13 cellular contexts compared by ENCODE assay signal in the genomic region with DNA sequence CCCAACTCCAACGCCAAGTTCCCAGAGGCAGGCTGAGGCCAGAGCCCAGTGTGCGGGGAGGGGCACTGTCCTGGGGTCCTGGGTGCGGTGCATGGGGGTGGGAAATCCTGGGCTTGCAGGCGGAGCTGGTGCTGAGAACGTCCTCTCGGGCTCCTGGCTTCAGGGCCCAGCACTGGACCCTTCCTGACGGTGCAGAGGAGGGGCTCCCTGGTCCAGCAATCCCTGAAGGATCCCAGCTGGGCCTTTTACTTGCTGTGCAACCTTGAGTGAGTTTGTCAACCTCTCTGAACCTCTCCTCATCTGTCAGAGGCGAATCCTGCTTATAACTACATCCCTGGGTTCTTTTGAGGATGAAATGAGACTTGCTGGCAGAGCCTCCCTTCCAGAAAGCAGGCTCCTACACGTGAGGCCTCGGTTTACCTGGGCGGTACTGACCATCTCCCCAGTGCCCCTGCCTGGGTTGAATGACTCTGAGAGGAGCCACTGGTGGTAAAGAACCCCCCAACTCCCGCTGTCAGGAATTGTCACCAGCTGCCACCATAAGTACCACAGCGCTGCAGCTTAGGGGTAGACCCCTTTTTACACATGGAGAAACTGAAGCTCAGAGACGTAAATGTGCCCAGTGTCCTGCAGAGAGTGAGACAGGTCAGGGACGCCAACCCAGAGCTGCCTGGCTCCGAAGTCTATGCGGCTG.
A peak's percentile ranks its signal among the peaks of the same experiment; 100 is the strongest.
DNase-seq lines count a peak whose midpoint lies in the region; ATAC-seq, FAIRE-seq and TF ChIP-seq lines count a peak whose summit lies in the region.
"Had no signal": no experiment of that assay in that cellular context is flagged by ENCODE, and none has a peak within 500 bp of the region (broad histone marks: within the 10 kb centered on the region; RNA-seq: fewer than 3 reads in every experiment).

No MANE protein-coding gene starts in this region.

- H3K9ac ChIP-seq in kidney (ENCODE audit: low read length in 2 of 2), result no peak overlapping the region
- H3K9ac ChIP-seq in PC-3 (ENCODE audit: low read length), result no peak overlapping the region

- POLR2A ChIA-PET in PC-3 (lab: Charles Lee; ENCODE audit: unreplicated experiment), result no interaction called here

- DNase-seq in D341Med (ENCODE audit: low spot score) (peak; percentile 22), brain microvascular endothelial cell (no peak), kidney (no peak), psoas muscle (no peak), PC-3 (no peak), HCEC 1CT (no peak), NK-92 (lab: John Stamatoyannopoulos, UW; ENCODE audit: unreplicated experiment) (no peak)
- DNase-seq: activated CD8-positive, alpha-beta T cell treated with anti-CD3 and anti-CD28 coated beads, Interleukin-2, amount 10 ng/mL, durations not matched to agents 7 days and 5 days; glutamatergic neuron; OCI-M1 had no signal

- peak overlapping the region; percentile 99 for H3K27ac ChIP-seq in brain microvascular endothelial cell
- peak overlapping the region; percentile 43 to 48 for H3K27ac ChIP-seq in kidney (ENCODE audit: low read depth in 2 of 2, low read length in 2 of 2)
- H3K27ac ChIP-seq in psoas muscle, result peak overlapping the region; percentile 85
- no peak overlapping the region for H3K27ac ChIP-seq in PC-3 (ENCODE audit: low read length)

- no peak overlapping the region for H2AFZ ChIP-seq in PC-3 (ENCODE audit: low read length)

- H3K9me2 ChIP-seq in PC-3 (replicated peaks; ENCODE audit: low read length), result no peaks in the 10 kb centered on the region

- in situ Hi-C loops in brain microvascular endothelial cell (cut with HindIII; ENCODE audit: low pct_ligation_motif_present, low sequenced_read_pairs), result no loop called here

- H3K4me2 ChIP-seq in PC-3 (ENCODE audit: low read length), result no peak overlapping the region

- TF ChIP-seq CTCF in brain microvascular endothelial cell (IDR thresholded peaks at IDR 0.05; ENCODE audit: low read depth, low read length, missing control alignments), result no peak
- TF ChIP-seq CTCF in kidney (IDR thresholded peaks at IDR 0.05; ENCODE audit: borderline replicate concordance, extremely low read depth, insufficient read depth), result no peak
- TF ChIP-seq CTCF in psoas muscle (IDR thresholded peaks at IDR 0.05), result no peak
- TF ChIP-seq CTCF in PC-3 (conservative IDR thresholded peaks at IDR 0.05; ENCODE audit: low read depth, low read length), result no peak

- intact Hi-C loops in kidney (cut with DNase I), result no loop called here
- intact Hi-C loops in psoas muscle (cut with DNase I), result loop anchor here (5.0 kb wide), 2 partner anchors 77 to 82 kb away; a partner anchor contains a TSS
- intact Hi-C loops in PC-3 (cut with micrococcal nuclease), result no loop called here

- no TSS peak for BruUV-seq in PC-3 (replicated peaks; lab: Mats Ljungman, UMichigan)

- ATAC-seq in psoas muscle (no peak), PC-3 (no peak), GM18520 (IDR thresholded peaks at IDR 0.05; ENCODE audit: unreplicated experiment) (no peak)
- ATAC-seq: activated CD8-positive, alpha-beta T cell treated with anti-CD3 and anti-CD28 coated beads, Interleukin-2, amount 10 ng/mL, durations not matched to agents 7 days and 5 days had no signal

- H3K27me3 ChIP-seq in brain microvascular endothelial cell (replicated peaks) (no peaks in the 10 kb centered on the region), psoas muscle (ENCODE audit: insufficient read depth in 3 of 3, low read length in 2 of 3) (no peaks in the 10 kb centered on the region), PC-3 (ENCODE audit: low read length) (no peaks in the 10 kb centered on the region)

- H4K20me1 ChIP-seq in PC-3 (ENCODE audit: low read length), result no peaks in the 10 kb centered on the region

- no peaks in the 10 kb centered on the region for H3K79me2 ChIP-seq in PC-3 (ENCODE audit: low read length)

- WGBS in psoas muscle, 3 donors, result 69 to 75% (median 69%) methylated on average over 12 to 17 of the region's 17 CpGs

- FAIRE-seq in kidney (lab: Jason Lieb, UNC), result no peak
- FAIRE-seq: GM18507 had no signal

- H3K36me3 ChIP-seq in brain microvascular endothelial cell (replicated peaks), result no peaks in the 10 kb centered on the region
- no peaks in the 10 kb centered on the region for H3K36me3 ChIP-seq in kidney (ENCODE audit: control insufficient read depth in 1 of 2, insufficient read depth in 2 of 2, low read length in 2 of 2)
- no peaks in the 10 kb centered on the region for H3K36me3 ChIP-seq in psoas muscle (ENCODE audit: insufficient read depth in 1 of 2, low read depth in 1 of 2)
- no peaks in the 10 kb centered on the region for H3K36me3 ChIP-seq in PC-3 (ENCODE audit: low read depth, low read length)

- no peaks in the 10 kb centered on the region for H3K9me3 ChIP-seq in kidney (ENCODE audit: control insufficient read depth in 1 of 2, low read length in 2 of 2)
- H3K9me3 ChIP-seq in psoas muscle, result no peaks in the 10 kb centered on the region
- H3K9me3 ChIP-seq in PC-3 (ENCODE audit: low read length), result no peaks in the 10 kb centered on the region
- H3K9me3 ChIP-seq: mucosa of descending colon had no signal

- H3K4me1 ChIP-seq in kidney (ENCODE audit: control insufficient read depth in 1 of 2, insufficient read depth in 1 of 2, low read depth in 1 of 2, low read length in 2 of 2) (peaks cover 0 to 7% of the 10 kb centered on the region in 2 donors), psoas muscle (peaks cover 21% of the 10 kb centered on the region), PC-3 (ENCODE audit: insufficient read depth, low read length) (no peaks in the 10 kb centered on the region)

- CTCF ChIA-PET in PC-3 (lab: Charles Lee), result no interaction called here

- H3K4me3 ChIP-seq in brain microvascular endothelial cell (ENCODE audit: low read depth, low read length) (no peak overlapping the region), kidney (ENCODE audit: low read length in 2 of 2) (no peak overlapping the region), psoas muscle (peak overlapping the region; percentile 53), PC-3 (ENCODE audit: low read length) (no peak overlapping the region)
- H3K4me3 ChIP-seq: mucosa of descending colon had no signal

- no peaks in the 10 kb centered on the region for H3F3A ChIP-seq in PC-3 (ENCODE audit: low read length, unreplicated experiment)

Comparison
In these comparisons a context has a peak if more than half of its experiments do, and no peak if none do; other contexts are left out.
1. intact Hi-C loops: an anchor here in psoas muscle (5.0 kb wide); none called in kidney and PC-3.